Comparison of ENCODE assay signal across 23 cellular contexts in genomic region chr3:146170591-146170990, GRCh38. TPM values are rescaled to one million over a fixed set of nuclear protein-coding genes. Genes with fewer than 3 reads are reported as not detected.
DNase-seq lines count a peak whose midpoint lies in the region; ATAC-seq, FAIRE-seq and TF ChIP-seq lines count a peak whose summit lies in the region.
"Had no signal": no experiment of that assay in that cellular context is flagged by ENCODE, and none has a peak within 500 bp of the region (broad histone marks: within the 10 kb centered on the region; RNA-seq: fewer than 3 reads in every experiment).

No MANE protein-coding gene starts in this region.

- H3K79me2 ChIP-seq in PC-3 (ENCODE audit: low read length) = no peaks in the 10 kb centered on the region

- no peaks in the 10 kb centered on the region for H3K36me3 ChIP-seq in PC-3 (ENCODE audit: low read depth, low read length)
- H3K36me3 ChIP-seq: BE2C, BLaER1 had no signal

- peak; percentile 10 for FAIRE-seq in RCC 7860 (lab: Jason Lieb, UNC)
- FAIRE-seq: A204.1, GM12878, GM12892, GM18507 had no signal

- no peaks in the 10 kb centered on the region for H3K27me3 ChIP-seq in PC-3 (ENCODE audit: low read length)
- H3K27me3 ChIP-seq: BE2C, BLaER1 had no signal

- no TSS peak for BruUV-seq in PC-3 (replicated peaks; lab: Mats Ljungman, UMichigan)

- no peak overlapping the region for H3K4me2 ChIP-seq in PC-3 (ENCODE audit: low read length)
- H3K4me2 ChIP-seq: BLaER1 had no signal

- no peak overlapping the region for H2AFZ ChIP-seq in PC-3 (ENCODE audit: low read length)

- H3F3A ChIP-seq in PC-3 (ENCODE audit: low read length, unreplicated experiment) = peaks cover 11% of the 10 kb centered on the region

- DNase-seq in ELR (ENCODE audit: low read depth) (peak; percentile 42), PC-3 (peak; percentile 59), RCC 7860 (ENCODE audit: low spot score) (no peak), kidney tubule cell (ENCODE audit: low spot score) (peak; percentile 70)
- DNase-seq in stimulated activated CD4-positive, alpha-beta T cell treated with anti-CD3 and anti-CD28 coated beads, Interleukin-2, amount 100 ng/mL, for 24 hours = no peak
- DNase-seq in activated CD8-positive, alpha-beta memory T cell treated with anti-CD3 and anti-CD28 coated beads for 24 hours = no peak
- DNase-seq: 8988T; ACHN; BE2C; C1 segment of cervical spinal cord; CD4-positive, alpha-beta memory T cell; CD4-positive, CD25-positive, alpha-beta regulatory T cell; CD8-positive, alpha-beta memory T cell; COR-L47; DMS 273 treated with DMSO at 0.1 percent for 48 hours; DMS79 treated with DMSO at 0.1 percent for 48 hours; GDM1 had no signal

- H3K4me1 ChIP-seq in PC-3 (ENCODE audit: insufficient read depth, low read length) = peaks cover 29% of the 10 kb centered on the region
- H3K4me1 ChIP-seq: BE2C, BLaER1 had no signal

- no peak overlapping the region for H3K4me3 ChIP-seq in PC-3 (ENCODE audit: low read length)
- H3K4me3 ChIP-seq: BLaER1, GM12878 had no signal

- H3K9me2 ChIP-seq in PC-3 (replicated peaks; ENCODE audit: low read length) = no peaks in the 10 kb centered on the region

- ATAC-seq in PC-3 (no peak), HG02981 (IDR thresholded peaks at IDR 0.05; ENCODE audit: unreplicated experiment) (no peak)
- ATAC-seq: GM12878 had no signal

- H3K9ac ChIP-seq in PC-3 (ENCODE audit: low read length) = no peak overlapping the region
- H3K9ac ChIP-seq: BLaER1 had no signal

- H4K20me1 ChIP-seq in PC-3 (ENCODE audit: low read length) = no peaks in the 10 kb centered on the region
- H4K20me1 ChIP-seq: BLaER1 had no signal

- intact Hi-C loops in PC-3 (cut with micrococcal nuclease) = no loop called here

- POLR2A ChIA-PET in PC-3 (lab: Charles Lee; ENCODE audit: unreplicated experiment) = no interaction called here

- no peaks in the 10 kb centered on the region for H3K9me3 ChIP-seq in PC-3 (ENCODE audit: low read length)
- H3K9me3 ChIP-seq: BE2C, BLaER1 had no signal

- no peak overlapping the region for H3K27ac ChIP-seq in PC-3 (ENCODE audit: low read length)
- H3K27ac ChIP-seq: BLaER1 had no signal

- TF ChIP-seq CTCF in PC-3 (conservative IDR thresholded peaks at IDR 0.05; ENCODE audit: low read depth, low read length) = no peak

- CTCF ChIA-PET in PC-3 (lab: Charles Lee) = no interaction called here

RNA-seq across cellular contexts. Expression of gene PLOD2, which starts 9.6 kb away (rescaled TPM):
- total RNA-seq in PC-3 (2014; rRNA removed) = 76.1 and 84.8 TPM in 2 replicates
- total RNA-seq: CD4-positive, alpha-beta memory T cell had no signal

Comparison
In these comparisons a context has a peak if more than half of its experiments do, and no peak if none do; other contexts are left out.
1. DNase-seq: peak in ELR (single experiment), PC-3 (single experiment) and kidney tubule cell (single experiment); none in RCC 7860 (single experiment), stimulated activated CD4-positive, alpha-beta T cell treated with anti-CD3 and anti-CD28 coated beads, Interleukin-2, amount 100 ng/mL, for 24 hours (0 of 2) and activated CD8-positive, alpha-beta memory T cell treated with anti-CD3 and anti-CD28 coated beads for 24 hours (single experiment).